In the genomic region with DNA sequence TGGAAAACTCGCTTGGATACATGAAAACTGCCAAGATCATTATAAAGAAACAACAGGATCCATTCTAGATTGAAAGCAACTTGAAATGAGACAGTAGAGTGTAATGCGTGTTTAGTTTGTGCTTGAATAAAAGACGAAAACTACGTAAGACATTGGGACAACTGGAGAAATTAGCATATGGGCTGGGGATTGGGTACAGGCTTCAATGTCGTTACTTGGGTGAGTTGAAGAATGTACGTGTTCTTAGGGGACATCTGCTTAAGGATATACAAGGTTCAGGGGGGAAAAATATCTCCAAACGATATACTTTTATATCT, we compare ENCODE assay signal across 6 cellular contexts. TPM values are rescaled to one million over a fixed set of nuclear protein-coding genes. Genes with fewer than 3 reads are reported as not detected.
DNase-seq lines count a peak whose midpoint lies in the region; FAIRE-seq and TF ChIP-seq lines count a peak whose summit lies in the region.

No MANE protein-coding gene starts in this region.

- peaks cover 56% of the 10 kb centered on the region for H3K4me1 Mint-ChIP-seq in brain
- H3K4me1 Mint-ChIP-seq in neural crest cell, result peaks cover 26% of the 10 kb centered on the region

- peaks cover 4 to 14% (median 12%) of the 10 kb centered on the region in 5 experiments for H3K9me3 Mint-ChIP-seq in brain
- no peaks in the 10 kb centered on the region for H3K9me3 Mint-ChIP-seq in neural crest cell

- TF ChIP-seq CTCF in HFF-Myc (IDR thresholded peaks at IDR 0.05; ENCODE audit: low read depth, low read length, missing control alignments), result no peak
- no peak for TF ChIP-seq CTCF in brain (conservative IDR thresholded peaks at IDR 0.05)
- TF ChIP-seq CTCF in neural crest cell (conservative IDR thresholded peaks at IDR 0.05), result no peak

- H3K27me3 Mint-ChIP-seq in brain (peaks cover 5% of the 10 kb centered on the region), neural crest cell (ENCODE audit: low read depth) (no peaks in the 10 kb centered on the region)

- peak; percentile 22 for DNase-seq in HFF-Myc (ENCODE audit: extremely low read depth, low read depth)
- DNase-seq in neural crest cell (ENCODE audit: low read depth, low spot score), result no peak
- DNase-seq in GM12892 (ENCODE audit: insufficient read length), result no peak
- no peak for DNase-seq in medulla oblongata (ENCODE audit: extremely low spot score)
- DNase-seq in CD1c-positive myeloid dendritic cell (ENCODE audit: extremely low spot score), result no peak

- no peak for FAIRE-seq in GM12892 (lab: Jason Lieb, UNC)

- H3K4me3 Mint-ChIP-seq in brain (peak overlapping the region; percentile 96 to 99 (median 98)), neural crest cell (peak overlapping the region; percentile 99)

- TF ChIP-seq POLR2A in GM12892 (IDR thresholded peaks at IDR 0.05; ENCODE audit: low read depth, low read length), result no peak

- peak overlapping the region; percentile 94 to 99 (median 97) for H3K27ac Mint-ChIP-seq in brain
- peak overlapping the region; percentile 94 for H3K27ac Mint-ChIP-seq in neural crest cell (ENCODE audit: unreplicated experiment)

- H3K4me3 ChIP-seq in HFF-Myc (replicated peaks; ENCODE audit: low read depth, low read length), result peak overlapping the region; percentile 64

- H3K36me3 Mint-ChIP-seq in brain, result peaks cover 79% of the 10 kb centered on the region
- peaks cover 32% of the 10 kb centered on the region for H3K36me3 Mint-ChIP-seq in neural crest cell (ENCODE audit: low read depth)

RNA-seq across cellular contexts. Expression of gene ERVK3-1, which starts 0.5 kb away (rescaled TPM):
- polyA plus RNA-seq in brain (ENCODE audit: insufficient read depth, low read depth, low replicate concordance), result 40.0 TPM
- 46.4 and 47.6 TPM in 2 replicates for total RNA-seq in neural crest cell
- 36.2 TPM for polyA plus RNA-seq in GM12892 (2012; ENCODE audit: missing spikeins)

RNA-seq across cellular contexts. Expression of gene ZSCAN22, which starts 22.1 kb away (rescaled TPM):
- 1.4 TPM for polyA plus RNA-seq in brain (ENCODE audit: insufficient read depth, low read depth, low replicate concordance)
- total RNA-seq in neural crest cell, result 6.2 and 6.3 TPM in 2 replicates
- 1.8 TPM for polyA plus RNA-seq in GM12892 (2012; ENCODE audit: missing spikeins)

RNA-seq across cellular contexts. Expression of gene ZNF8, which starts 26.0 kb away (rescaled TPM):
- polyA plus RNA-seq in brain (ENCODE audit: insufficient read depth, low read depth, low replicate concordance), result 3.2 TPM
- 20.0 and 20.5 TPM in 2 replicates for total RNA-seq in neural crest cell
- polyA plus RNA-seq in GM12892 (2012; ENCODE audit: missing spikeins), result 2.1 TPM

RNA-seq across cellular contexts. Expression of gene A1BG, which starts 48.6 kb away (rescaled TPM):
- polyA plus RNA-seq in brain (ENCODE audit: insufficient read depth, low read depth, low replicate concordance), result 27.1 TPM
- total RNA-seq in neural crest cell, result 17.6 and 17.8 TPM in 2 replicates
- 4.8 TPM for polyA plus RNA-seq in GM12892 (2012; ENCODE audit: missing spikeins)

RNA-seq across cellular contexts. Expression of gene ZNF497, which starts 57.8 kb away (rescaled TPM):
- polyA plus RNA-seq in brain (ENCODE audit: insufficient read depth, low read depth, low replicate concordance), result 2.5 TPM
- total RNA-seq in neural crest cell, result 8.4 and 9.1 TPM in 2 replicates
- 0.36 TPM for polyA plus RNA-seq in GM12892 (2012; ENCODE audit: missing spikeins)
